ENCODE assay signal across 11 cellular contexts in genomic region chr22:46055851-46056168, GRCh38.
A peak's percentile ranks its signal among the peaks of the same experiment; 100 is the strongest.
DNase-seq lines count a peak whose midpoint lies in the region; ATAC-seq and TF ChIP-seq lines count a peak whose summit lies in the region.
"Had no signal": no experiment of that assay in that cellular context is flagged by ENCODE, and none has a peak within 500 bp of the region (broad histone marks: within the 10 kb centered on the region; RNA-seq: fewer than 3 reads in every experiment).

No MANE protein-coding gene starts in this region.

- no peaks in the 10 kb centered on the region for H3K27me3 Mint-ChIP-seq in activated naive CD8-positive, alpha-beta T cell treated with anti-CD3 and anti-CD28 coated beads, Interleukin-2, amount 10 ng/mL, durations not matched to agents 7 days and 5 days
- H3K27me3 Mint-ChIP-seq in activated naive CD8-positive, alpha-beta T cell treated with anti-CD3 and anti-CD28 coated beads for 36 hours: no peaks in the 10 kb centered on the region

- peaks cover 25% of the 10 kb centered on the region for H3K4me1 Mint-ChIP-seq in activated naive CD8-positive, alpha-beta T cell treated with anti-CD3 and anti-CD28 coated beads, Interleukin-2, amount 10 ng/mL, durations not matched to agents 7 days and 5 days
- peaks cover 46% of the 10 kb centered on the region for H3K4me1 Mint-ChIP-seq in activated naive CD8-positive, alpha-beta T cell treated with anti-CD3 and anti-CD28 coated beads for 36 hours

- H3K9me3 ChIP-seq in left lung: no peaks in the 10 kb centered on the region
- no peaks in the 10 kb centered on the region for H3K9me3 ChIP-seq in tibial artery

- H3K4me1 ChIP-seq in left lung (peaks cover 57 to 80% of the 10 kb centered on the region in 2 donors), tibial artery (peaks cover 0 to 84% (median 61%) of the 10 kb centered on the region in 4 donors)

- intact Hi-C loops in left lung (cut with DNase I) (no loop called here), tibial artery (cut with DNase I; ENCODE audit: low total_unique reads) (no loop called here)

- ATAC-seq in activated naive CD8-positive, alpha-beta T cell treated with anti-CD3 and anti-CD28 coated beads, Interleukin-2, amount 10 ng/mL, durations not matched to agents 7 days and 5 days (ENCODE audit: low read depth): no peak
- no peak for ATAC-seq in left lung
- ATAC-seq in stimulated activated naive CD8-positive, alpha-beta T cell treated with anti-CD3 and anti-CD28 coated beads, Interleukin-15, Interleukin-2, amounts not matched to agents 100 U/mL and 50 U/mL, for 24 hours: no peak

- POLR2A ChIA-PET in activated naive CD8-positive, alpha-beta T cell treated with anti-CD3 and anti-CD28 coated beads, Interleukin-2, amount 10 ng/mL, durations not matched to agents 7 days and 5 days (lab: Charles Lee): interaction anchor here (1.7 to 7.2 kb wide), 3 partner anchors 14 to 32 kb away, joined by 3 to 58 read pairs (median 28); no protein-coding TSS in a partner anchor

- H3K9me3 Mint-ChIP-seq in activated naive CD8-positive, alpha-beta T cell treated with anti-CD3 and anti-CD28 coated beads, Interleukin-2, amount 10 ng/mL, durations not matched to agents 7 days and 5 days: no peaks in the 10 kb centered on the region
- no peaks in the 10 kb centered on the region for H3K9me3 Mint-ChIP-seq in activated naive CD8-positive, alpha-beta T cell treated with anti-CD3 and anti-CD28 coated beads for 36 hours

- peak; percentile 21 for DNase-seq in activated naive CD8-positive, alpha-beta T cell treated with anti-CD3 and anti-CD28 coated beads, Interleukin-2, amount 10 ng/mL, durations not matched to agents 7 days and 5 days
- DNase-seq in activated naive CD8-positive, alpha-beta T cell treated with anti-CD3 and anti-CD28 coated beads for 36 hours: no peak
- DNase-seq in left lung (peak in 1 of 2 donors; percentile 25), tibial artery (peak in 1 of 2 donors; percentile 26), NK-92 (lab: John Stamatoyannopoulos, UW; ENCODE audit: unreplicated experiment) (no peak)
- DNase-seq in stimulated activated naive CD8-positive, alpha-beta T cell treated with anti-CD3 and anti-CD28 coated beads, Interleukin-15, Interleukin-2, amounts not matched to agents 100 U/mL and 50 U/mL, for 24 hours: no peak
- no peak for DNase-seq in activated T-cell treated with anti-CD3 and anti-CD28 coated beads, Interleukin-2, amount 50 U/mL, for 1 hour
- DNase-seq: brain microvascular endothelial cell, COR-L47, NCI-H187 had no signal

- H3K4me3 Mint-ChIP-seq in activated naive CD8-positive, alpha-beta T cell treated with anti-CD3 and anti-CD28 coated beads, Interleukin-2, amount 10 ng/mL, durations not matched to agents 7 days and 5 days: no peak overlapping the region
- H3K4me3 Mint-ChIP-seq in activated naive CD8-positive, alpha-beta T cell treated with anti-CD3 and anti-CD28 coated beads for 36 hours: no peak overlapping the region

- H3K27ac Mint-ChIP-seq in activated naive CD8-positive, alpha-beta T cell treated with anti-CD3 and anti-CD28 coated beads, Interleukin-2, amount 10 ng/mL, durations not matched to agents 7 days and 5 days: no peak overlapping the region
- H3K27ac Mint-ChIP-seq in activated naive CD8-positive, alpha-beta T cell treated with anti-CD3 and anti-CD28 coated beads for 36 hours: no peak overlapping the region

- WGBS in adipose tissue, 3 donors: 29 to 68% (median 55%) methylated on average over 8 of the region's 8 CpGs

- H3K27me3 ChIP-seq in left lung (no peaks in the 10 kb centered on the region), tibial artery (no peaks in the 10 kb centered on the region)
- H3K27me3 ChIP-seq: brain microvascular endothelial cell had no signal

- H3K36me3 Mint-ChIP-seq in activated naive CD8-positive, alpha-beta T cell treated with anti-CD3 and anti-CD28 coated beads, Interleukin-2, amount 10 ng/mL, durations not matched to agents 7 days and 5 days: no peaks in the 10 kb centered on the region
- H3K36me3 Mint-ChIP-seq in activated naive CD8-positive, alpha-beta T cell treated with anti-CD3 and anti-CD28 coated beads for 36 hours: peaks cover 2% of the 10 kb centered on the region

- H3K27ac ChIP-seq in adipose tissue (ENCODE audit: low read depth, low read length) (peak overlapping the region; percentile 71), left lung (peak overlapping the region; percentile 97 to 99), tibial artery (peak overlapping the region; percentile 98 to 99)
- H3K27ac ChIP-seq: brain microvascular endothelial cell had no signal

- H3K36me3 ChIP-seq in left lung: no peaks in the 10 kb centered on the region
- H3K36me3 ChIP-seq in tibial artery: peaks cover 0 to 6% (median 0%) of the 10 kb centered on the region in 3 donors
- H3K36me3 ChIP-seq: brain microvascular endothelial cell had no signal

- H3K4me3 ChIP-seq in left lung (peak overlapping the region in 1 of 2 donors; percentile 72), tibial artery (peak overlapping the region; percentile 84 to 96)

- TF ChIP-seq CTCF in left lung (IDR thresholded peaks at IDR 0.05) (no peak), tibial artery (IDR thresholded peaks at IDR 0.05) (no peak)
